ENCODE assay signal across 8 cellular contexts in the genomic region with DNA sequence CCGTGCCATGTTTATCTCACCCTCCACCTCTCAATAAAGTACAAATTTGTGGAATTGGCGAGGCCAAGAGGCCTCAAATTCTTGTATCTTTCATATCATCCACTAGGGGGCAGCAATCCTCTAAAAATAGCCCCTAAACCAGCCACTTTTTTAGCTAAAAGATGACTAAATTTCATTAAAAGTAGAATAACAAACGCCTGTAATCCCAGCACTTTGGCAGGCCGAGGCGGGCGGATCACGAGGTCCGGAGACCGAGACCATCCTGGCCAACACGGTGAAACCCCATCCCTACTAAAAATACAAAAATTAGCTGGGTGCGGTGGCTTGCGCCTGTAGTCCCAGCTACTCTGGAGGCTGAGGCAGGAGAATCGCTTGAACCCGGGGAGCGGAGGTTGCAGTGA. TPM values are rescaled to one million over a fixed set of nuclear protein-coding genes. Genes with fewer than 3 reads are reported as not detected.
DNase-seq lines count a peak whose midpoint lies in the region; ATAC-seq and TF ChIP-seq lines count a peak whose summit lies in the region.
"Not testable (repeated sequence)": the region's sequence is repeated elsewhere in the genome, so short reads cannot be mapped to it uniquely, and the experiment has no call there.

No MANE protein-coding gene starts in this region.

- H2BK120ac ChIP-seq in mesendoderm (ENCODE audit: low read depth, low read length): peak overlapping the region; percentile 3

- CTCF ChIA-PET in T-cell (lab: Charles Lee): interaction anchor here (0.5 to 5.7 kb wide), 52 partner anchors 8 to 1490 kb away, joined by 3 to 169 read pairs (median 4); partner anchors contain the start of gene SERINC5 (in 2 of the 2)

- H3K36me3 Mint-ChIP-seq in CD4-positive, CD25-positive, alpha-beta regulatory T cell; activated naive CD8-positive, alpha-beta T cell treated with anti-CD3 and anti-CD28 coated beads, Interleukin-2, amount 10 ng/mL, durations not matched to agents 7 days and 5 days: not testable (repeated sequence)
- peaks cover 26% of the 10 kb centered on the region for H3K36me3 Mint-ChIP-seq in T-cell

- H3K4me1 Mint-ChIP-seq in CD4-positive, CD25-positive, alpha-beta regulatory T cell: peaks cover 13 to 17% (median 16%) of the 10 kb centered on the region in 4 donors
- peaks cover 27 to 38% (median 29%) of the 10 kb centered on the region in 3 donors for H3K4me1 Mint-ChIP-seq in T-cell
- peaks cover 12% of the 10 kb centered on the region for H3K4me1 Mint-ChIP-seq in activated naive CD8-positive, alpha-beta T cell treated with anti-CD3 and anti-CD28 coated beads, Interleukin-2, amount 10 ng/mL, durations not matched to agents 7 days and 5 days

- H3K4me2 ChIP-seq in mesendoderm (ENCODE audit: low read length): not testable (repeated sequence)

- not testable (repeated sequence) for H3K79me1 ChIP-seq in mesendoderm (ENCODE audit: low read length)

- POLR2A ChIA-PET in T-cell (lab: Charles Lee): interaction anchor here (0.6 to 1.2 kb wide), 7 partner anchors 61 to 1087 kb away, joined by 3 to 6 read pairs (median 4); no protein-coding TSS in a partner anchor
- POLR2A ChIA-PET in activated naive CD8-positive, alpha-beta T cell treated with anti-CD3 and anti-CD28 coated beads, Interleukin-2, amount 10 ng/mL, durations not matched to agents 7 days and 5 days (lab: Charles Lee): interaction anchor here (0.6 to 1.6 kb wide), 7 partner anchors 21 to 216 kb away, joined by 3 to 7 read pairs (median 4); partner anchors contain the start of gene SERINC5

- in situ Hi-C loops in HAP-1 (cut with MboI; ENCODE audit: low sequenced_read_pairs): loop anchor here (5.0 to 25.0 kb wide), 2 partner anchors 206 to 571 kb away; partner anchors contain the start of genes DHFR and MSH3

- H3K9ac ChIP-seq in mesendoderm (ENCODE audit: low read length): not testable (repeated sequence)

- not testable (repeated sequence) for H3K56ac ChIP-seq in mesendoderm (ENCODE audit: low read length)

- no CpG with 5 or more reads among the region's 15 CpGs for WGBS in mesendoderm (ENCODE audit: extremely low coverage, insufficient coverage, low lambda C conversion rate)

- not testable (repeated sequence) for H3K36me3 ChIP-seq in CD4-positive, CD25-positive, alpha-beta regulatory T cell (ENCODE audit: control insufficient read depth, insufficient read depth, low read length); HAP-1 (replicated peaks); mesendoderm (ENCODE audit: control insufficient read depth, insufficient read depth, low read length)

- peak overlapping the region; percentile 2 for H3K18ac ChIP-seq in mesendoderm (ENCODE audit: low read length)

- H3K23ac ChIP-seq in mesendoderm (ENCODE audit: low read length): not testable (repeated sequence)

- H3K79me2 ChIP-seq in mesendoderm (ENCODE audit: control insufficient read depth, insufficient read depth, low read length): not testable (repeated sequence)

- peak; percentile 11 to 71 (median 68) for DNase-seq in CD4-positive, CD25-positive, alpha-beta regulatory T cell
- DNase-seq in HAP-1 (ENCODE audit: low spot score in 2 of 2) (peak; percentile 48 to 75), NCI-H2171 treated with DMSO at 0.1 percent for 48 hours (lab: John Stamatoyannopoulos, UW) (peak; percentile 47), T-cell (peak in 21 of 34 experiments; percentile 2 to 50 (median 19)), fibroblast of pulmonary artery (ENCODE audit: low read depth) (peak; percentile 75), mesendoderm (peak; percentile 68)
- peak; percentile 43 for DNase-seq in activated naive CD8-positive, alpha-beta T cell treated with anti-CD3 and anti-CD28 coated beads, Interleukin-2, amount 10 ng/mL, durations not matched to agents 7 days and 5 days
- peak in 2 of 3 experiments; percentile 3 to 13 for DNase-seq in stimulated activated CD4-positive, alpha-beta T cell treated with anti-CD3 and anti-CD28 coated beads, TNF-alpha, amount 100 ng/mL, for 24 hours (ENCODE audit: low read depth in 3 of 3)

- TF ChIP-seq CTCF in fibroblast of pulmonary artery (IDR thresholded peaks at IDR 0.05; ENCODE audit: low read length, missing control alignments): peak; percentile 49

- H3K4me3 Mint-ChIP-seq in CD4-positive, CD25-positive, alpha-beta regulatory T cell: not testable (repeated sequence)
- peak overlapping the region in 2 of 3 donors; percentile 31 to 64 for H3K4me3 Mint-ChIP-seq in T-cell
- peak overlapping the region; percentile 17 for H3K4me3 Mint-ChIP-seq in activated naive CD8-positive, alpha-beta T cell treated with anti-CD3 and anti-CD28 coated beads, Interleukin-2, amount 10 ng/mL, durations not matched to agents 7 days and 5 days

- ATAC-seq in CD4-positive, CD25-positive, alpha-beta regulatory T cell (ENCODE audit: low read depth in 2 of 2): peak; percentile 31 to 39
- peak; percentile 54 to 77 (median 57) for ATAC-seq in T-cell (replicated peaks in 1 of 4)
- ATAC-seq in activated naive CD8-positive, alpha-beta T cell treated with anti-CD3 and anti-CD28 coated beads, Interleukin-2, amount 10 ng/mL, durations not matched to agents 7 days and 5 days (ENCODE audit: low read depth): peak; percentile 65

- peak overlapping the region; percentile 44 to 78 (median 76) for H3K27ac Mint-ChIP-seq in CD4-positive, CD25-positive, alpha-beta regulatory T cell
- H3K27ac Mint-ChIP-seq in T-cell: peak overlapping the region; percentile 80 to 94
- H3K27ac Mint-ChIP-seq in activated naive CD8-positive, alpha-beta T cell treated with anti-CD3 and anti-CD28 coated beads, Interleukin-2, amount 10 ng/mL, durations not matched to agents 7 days and 5 days: peak overlapping the region; percentile 62

- H3K27ac ChIP-seq in CD4-positive, CD25-positive, alpha-beta regulatory T cell (ENCODE audit: insufficient read depth, low read length, poor library complexity, severe bottlenecking); mesendoderm (ENCODE audit: low read depth, low read length): not testable (repeated sequence)

- H3K27me3 Mint-ChIP-seq in CD4-positive, CD25-positive, alpha-beta regulatory T cell; T-cell; activated naive CD8-positive, alpha-beta T cell treated with anti-CD3 and anti-CD28 coated beads, Interleukin-2, amount 10 ng/mL, durations not matched to agents 7 days and 5 days: not testable (repeated sequence)

- H3K27me3 ChIP-seq in CD4-positive, CD25-positive, alpha-beta regulatory T cell (ENCODE audit: control insufficient read depth, insufficient read depth, low read length); HAP-1 (ENCODE audit: low read depth); mesendoderm (ENCODE audit: insufficient read depth, low read length, poor library complexity): not testable (repeated sequence)

- not testable (repeated sequence) for H2AK5ac ChIP-seq in mesendoderm (ENCODE audit: low read length)

- not testable (repeated sequence) for H3K9me3 ChIP-seq in CD4-positive, CD25-positive, alpha-beta regulatory T cell (ENCODE audit: control insufficient read depth in 2 of 2, low read length in 2 of 2); HAP-1

- H2BK5ac ChIP-seq in mesendoderm (ENCODE audit: low read length): not testable (repeated sequence)

- H4K5ac ChIP-seq in mesendoderm (ENCODE audit: low read length): not testable (repeated sequence)

- not testable (repeated sequence) for H3K4me3 ChIP-seq in CD4-positive, CD25-positive, alpha-beta regulatory T cell (ENCODE audit: low read depth, low read length); HAP-1; fibroblast of pulmonary artery (replicated peaks; ENCODE audit: low read depth, low read length); mesendoderm (ENCODE audit: low read length)

- peaks cover 13% of the 10 kb centered on the region for H3K4me1 ChIP-seq in CD4-positive, CD25-positive, alpha-beta regulatory T cell (ENCODE audit: control insufficient read depth, insufficient read depth, low read length, poor library complexity, severe bottlenecking)
- not testable (repeated sequence) for H3K4me1 ChIP-seq in HAP-1; mesendoderm (ENCODE audit: control insufficient read depth, low read depth, low read length)

- H3K9me3 Mint-ChIP-seq in CD4-positive, CD25-positive, alpha-beta regulatory T cell; T-cell; activated naive CD8-positive, alpha-beta T cell treated with anti-CD3 and anti-CD28 coated beads, Interleukin-2, amount 10 ng/mL, durations not matched to agents 7 days and 5 days: not testable (repeated sequence)

- H2BK15ac ChIP-seq in mesendoderm (replicated peaks; ENCODE audit: low read depth): not testable (repeated sequence)

- not testable (repeated sequence) for H4K8ac ChIP-seq in mesendoderm (ENCODE audit: low read depth, low read length)

- H3K4ac ChIP-seq in mesendoderm (ENCODE audit: low read depth, low read length): peak overlapping the region; percentile 45

RNA-seq across cellular contexts. Expression of gene THBS4, which starts 56.6 kb away (rescaled TPM):
- total RNA-seq in CD4-positive, CD25-positive, alpha-beta regulatory T cell: not detected
- polyA plus RNA-seq in CD4-positive, CD25-positive, alpha-beta regulatory T cell: not detected
- total RNA-seq in T-cell: 1 to 10 TPM in 1 of 5 donors, under 1 TPM in 4; 0.15 to 1.1 (median 0.53) TPM
- total RNA-seq in activated naive CD8-positive, alpha-beta T cell treated with anti-CD3 and anti-CD28 coated beads, Interleukin-2, amount 10 ng/mL, durations not matched to agents 7 days and 5 days: under 1 TPM; 0.47 to 0.57 TPM
- polyA plus RNA-seq in mesendoderm (2013, experiment 1 of 2): 3.5 TPM
- 3.2 TPM for polyA plus RNA-seq in mesendoderm (2013, experiment 2 of 2)

Comparison
In these comparisons a context has a peak if more than half of its experiments do, and no peak if none do; other contexts are left out.
1. DNase-seq: peak in every context shown above with its lines; median percentile 75 in fibroblast of pulmonary artery; 68 in CD4-positive, CD25-positive, alpha-beta regulatory T cell; 68 in mesendoderm; 62 in HAP-1; 47 in NCI-H2171 treated with DMSO at 0.1 percent for 48 hours; 43 in activated naive CD8-positive, alpha-beta T cell treated with anti-CD3 and anti-CD28 coated beads, Interleukin-2, amount 10 ng/mL, durations not matched to agents 7 days and 5 days; 19 in T-cell; 8 in stimulated activated CD4-positive, alpha-beta T cell treated with anti-CD3 and anti-CD28 coated beads, TNF-alpha, amount 100 ng/mL, for 24 hours.